In the genomic region with DNA sequence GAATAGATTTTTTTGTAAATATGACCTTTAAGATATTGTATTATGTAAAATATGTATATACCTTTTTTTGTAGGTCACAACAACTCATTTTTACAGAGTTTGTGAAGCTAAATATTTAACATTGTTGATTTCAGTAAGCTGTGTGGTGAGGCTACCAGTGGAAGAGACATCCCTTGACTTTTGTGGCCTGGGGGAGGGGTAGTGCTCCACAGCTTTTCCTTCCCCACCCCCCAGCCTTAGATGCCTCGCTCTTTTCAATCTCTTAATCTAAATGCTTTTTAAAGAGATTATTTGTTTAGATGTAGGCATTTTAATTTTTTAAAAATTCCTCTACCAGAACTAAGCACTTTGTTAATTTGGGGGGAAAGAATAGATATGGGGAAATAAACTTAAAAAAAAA, we compare ENCODE assay signal across 12 cellular contexts.
"Had no signal": no experiment of that assay in that cellular context is flagged by ENCODE, and none has a peak within 500 bp of the region (broad histone marks: within the 10 kb centered on the region; RNA-seq: fewer than 3 reads in every experiment).

No MANE protein-coding gene starts in this region.

- FAIRE-seq: islet of Langerhans had no signal

- ATAC-seq: left cardiac atrium; naive thymus-derived CD8-positive, alpha-beta T cell; stimulated activated memory B cell treated with anti-CD40 and anti-IgM and Interleukin-4, amounts not matched to agents 10 μg/mL and 1 μg/mL and 100 μg/mL, for 72 hours had no signal

- H3K27me3 ChIP-seq: esophagus squamous epithelium, neutrophil, sigmoid colon had no signal

- H3K4me1 ChIP-seq: esophagus squamous epithelium, sigmoid colon had no signal

- DNase-seq: activated CD4-positive, alpha-beta T cell treated with anti-CD3 and anti-CD28 coated beads, Interleukin-2, amount 10 ng/mL, durations not matched to agents 24 days and 14 days; activated CD8-positive, alpha-beta memory T cell treated with anti-CD3 and anti-CD28 coated beads for 24 hours; activated CD8-positive, alpha-beta memory T cell treated with anti-CD3 and anti-CD28 coated beads, Interleukin-2, amount 50 U/mL, for 48 hours; effector CD8-positive, alpha-beta T cell; esophagus squamous epithelium; left cardiac atrium; naive thymus-derived CD8-positive, alpha-beta T cell; sigmoid colon; stimulated activated CD4-positive, alpha-beta T cell treated with anti-CD3 and anti-CD28 coated beads, Interleukin-4, amount 100 ng/mL, for 24 hours had no signal

- H3K4me3 ChIP-seq: esophagus squamous epithelium, sigmoid colon had no signal

- H3K27ac ChIP-seq: esophagus squamous epithelium, neutrophil, sigmoid colon had no signal

- H3K9me3 ChIP-seq: esophagus squamous epithelium, neutrophil, sigmoid colon had no signal
